ENCODE assay signal across 8 cellular contexts in the genomic region with DNA sequence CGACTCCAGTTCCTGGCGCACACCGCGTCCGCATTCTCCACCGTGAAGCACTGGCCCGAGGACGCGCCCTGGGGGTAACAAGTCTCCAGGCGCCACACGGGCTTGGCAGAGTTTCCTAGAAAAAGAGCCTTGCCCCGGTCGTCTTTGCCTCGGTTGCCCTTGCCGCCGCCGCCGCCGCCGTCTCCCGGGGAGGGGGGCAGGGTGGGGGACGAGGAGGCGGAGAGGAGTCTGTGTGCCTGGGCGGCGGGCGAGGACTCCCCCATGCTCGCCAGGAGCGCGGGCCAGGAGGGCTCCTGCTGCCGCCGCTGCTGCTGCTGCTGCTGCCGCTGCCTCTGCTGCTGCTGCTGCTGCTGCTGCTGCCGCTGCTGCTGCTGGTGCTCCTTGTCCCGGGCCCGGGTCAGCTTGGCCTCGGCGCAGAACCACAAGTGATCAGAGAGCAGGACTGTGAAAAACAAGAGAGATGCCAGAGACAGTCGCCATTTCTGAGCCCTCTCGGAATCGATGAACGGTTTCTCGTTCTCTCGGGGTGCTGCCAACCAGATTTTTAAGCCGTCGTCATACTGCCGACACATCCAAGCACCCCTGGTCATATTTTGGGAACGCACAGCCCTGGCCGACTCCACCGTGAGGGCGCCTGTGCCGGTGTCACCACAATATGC.
DNase-seq lines count a peak whose midpoint lies in the region; ATAC-seq and TF ChIP-seq lines count a peak whose summit lies in the region.

No MANE protein-coding gene starts in this region.

- DNase-seq in 8988T (peak; percentile 51), HT1080 (ENCODE audit: low read depth) (peak; percentile 37), iPS-NIHi7 (ENCODE audit: extremely low spot score) (peak; percentile 26), substantia nigra (lab: John Stamatoyannopoulos, UW) (peak in 39 of 49 donors; percentile 1 to 65 (median 22)), HEK293T (ENCODE audit: extremely low spot score) (no peak), NOMO-1 (lab: John Stamatoyannopoulos, UW; ENCODE audit: unreplicated experiment in 2 of 2) (no peak)

- ATAC-seq in GM18498 (IDR thresholded peaks at IDR 0.05; ENCODE audit: unreplicated experiment) = no peak

- CTCF ChIA-PET in HEK293T (lab: Yijun Ruan, JAX) = no interaction called here

- H3K27ac ChIP-seq in angular gyrus (ENCODE audit: low read depth, low read length) (peak overlapping the region; percentile 74), substantia nigra (ENCODE audit: low read depth, low read length, poor library complexity, severe bottlenecking) (no peak overlapping the region)

- POLR2A ChIA-PET in HEK293T (lab: Yijun Ruan, JAX) = no interaction called here

TF ChIP-seq in HEK293T, 16 proteins besides CTCF, POLR2A, EP300 and RAD21:
- TF ChIP-seq CTBP1 (IDR thresholded peaks at IDR 0.05; ENCODE audit: borderline replicate concordance) (no peak), NFRKB (IDR thresholded peaks at IDR 0.05) (no peak), FOXA1 (IDR thresholded peaks at IDR 0.05) (no peak), BHLHE40 (IDR thresholded peaks at IDR 0.05; ENCODE audit: borderline replicate concordance) (no peak), LEF1 (IDR thresholded peaks at IDR 0.05; ENCODE audit: borderline replicate concordance) (no peak), ARNT (IDR thresholded peaks at IDR 0.05) (no peak), SUZ12 (IDR thresholded peaks at IDR 0.05) (no peak), ELF4 (IDR thresholded peaks at IDR 0.05) (no peak), L3MBTL2 (conservative IDR thresholded peaks at IDR 0.05) (no peak), SP1 (IDR thresholded peaks at IDR 0.05) (no peak), HDGF (IDR thresholded peaks at IDR 0.05; ENCODE audit: borderline replicate concordance) (no peak), TARDBP (IDR thresholded peaks at IDR 0.05) (no peak)
- TF ChIP-seq, protein P1, sequence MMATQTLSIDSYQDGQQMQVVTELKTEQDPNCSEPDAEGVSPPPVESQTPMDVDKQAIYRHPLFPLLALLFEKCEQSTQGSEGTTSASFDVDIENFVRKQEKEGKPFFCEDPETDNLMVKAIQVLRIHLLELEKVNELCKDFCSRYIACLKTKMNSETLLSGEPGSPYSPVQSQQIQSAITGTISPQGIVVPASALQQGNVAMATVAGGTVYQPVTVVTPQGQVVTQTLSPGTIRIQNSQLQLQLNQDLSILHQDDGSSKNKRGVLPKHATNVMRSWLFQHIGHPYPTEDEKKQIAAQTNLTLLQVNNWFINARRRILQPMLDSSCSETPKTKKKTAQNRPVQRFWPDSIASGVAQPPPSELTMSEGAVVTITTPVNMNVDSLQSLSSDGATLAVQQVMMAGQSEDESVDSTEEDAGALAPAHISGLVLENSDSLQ (IDR thresholded peaks at IDR 0.05) = no peak

Comparison
In these comparisons a context has a peak if more than half of its experiments do, and no peak if none do; other contexts are left out.
1. DNase-seq: peak in 8988T (single experiment), HT1080 (single experiment), iPS-NIHi7 (single experiment) and substantia nigra (39 of 49); none in HEK293T (single experiment) and NOMO-1 (0 of 2).